Comparison of ENCODE assay signal across 22 cellular contexts in genomic region chr6:69155467-69155866, GRCh38.
A peak's percentile ranks its signal among the peaks of the same experiment; 100 is the strongest.
DNase-seq lines count a peak whose midpoint lies in the region; ATAC-seq and TF ChIP-seq lines count a peak whose summit lies in the region.
"Had no signal": no experiment of that assay in that cellular context is flagged by ENCODE, and none has a peak within 500 bp of the region (broad histone marks: within the 10 kb centered on the region; RNA-seq: fewer than 3 reads in every experiment).

No MANE protein-coding gene starts in this region.

- H3K27me3 ChIP-seq in BJ (ENCODE audit: control insufficient read depth, insufficient read depth, low read length) (no peaks in the 10 kb centered on the region; the same call in 1 of the 2 replicates), neural cell (ENCODE audit: insufficient read depth, low read depth, low read length) (no peaks in the 10 kb centered on the region)
- H3K27me3 ChIP-seq: dorsolateral prefrontal cortex, tibial artery had no signal

- intact Hi-C loops in OCI-LY7 (cut with micrococcal nuclease; ENCODE audit: unreplicated experiment) = no loop called here

- no peak for TF ChIP-seq EP300 in neural cell (conservative IDR thresholded peaks at IDR 0.05; ENCODE audit: poor library complexity, severe bottlenecking)

- no peaks in the 10 kb centered on the region for H3K79me2 ChIP-seq in neural cell (replicated peaks; ENCODE audit: insufficient read depth, low read length)
- no peaks in the 10 kb centered on the region for H3K79me2 ChIP-seq in OCI-LY7 (ENCODE audit: insufficient read depth, low read depth, low read length)

- POLR2A ChIA-PET in BJ (lab: Charles Lee) = no interaction called here
- POLR2A ChIA-PET in OCI-LY7 (lab: Charles Lee) = no interaction called here

- peak; percentile 35 for TF ChIP-seq RAD21 in neural cell (conservative IDR thresholded peaks at IDR 0.05)

- no peak for ATAC-seq in HG03196 (IDR thresholded peaks at IDR 0.05; ENCODE audit: unreplicated experiment)

- TF ChIP-seq CTCF in BJ (IDR thresholded peaks at IDR 0.05; ENCODE audit: insufficient read depth, low read depth, low read length) (0 out of 2 replicates have a peak, but pooled peaks have one; percentile 13), neural cell (IDR thresholded peaks at IDR 0.05; ENCODE audit: poor library complexity, severe bottlenecking) (no peak), OCI-LY7 (conservative IDR thresholded peaks at IDR 0.05; ENCODE audit: low read length) (no peak)

- no peaks in the 10 kb centered on the region for H3F3A ChIP-seq in neural cell (ENCODE audit: insufficient read depth, low read length, poor library complexity, severe bottlenecking)

- no peaks in the 10 kb centered on the region for H3K9me2 ChIP-seq in neural cell (ENCODE audit: insufficient read depth, low read length)
- H3K9me2 ChIP-seq in OCI-LY7 (ENCODE audit: insufficient read depth, low read length) = no peaks in the 10 kb centered on the region

- H4K20me1 ChIP-seq in neural cell (ENCODE audit: insufficient read depth) (no peaks in the 10 kb centered on the region), OCI-LY7 (ENCODE audit: insufficient read depth, low read length) (no peaks in the 10 kb centered on the region; the same call in 1 of the 2 replicates)

- CTCF ChIA-PET in BJ (lab: Yijun Ruan, JAX) = interaction anchor here (0.6 to 0.8 kb wide), 3 partner anchors 9 to 213 kb away, joined by 3 to 4 read pairs (median 3); no protein-coding TSS in a partner anchor
- CTCF ChIA-PET in OCI-LY7 (lab: Charles Lee; ENCODE audit: unreplicated experiment) = no interaction called here

- H3K9me3 ChIP-seq in neural cell (ENCODE audit: low read length) (no peaks in the 10 kb centered on the region), OCI-LY7 (ENCODE audit: low read length) (no peaks in the 10 kb centered on the region)
- H3K9me3 ChIP-seq: tibial artery had no signal

- H3K36me3 ChIP-seq in BJ (ENCODE audit: control insufficient read depth, insufficient read depth, low read length) = no peaks in the 10 kb centered on the region
- H3K36me3 ChIP-seq in neural cell (ENCODE audit: insufficient read depth, low read length) = no peaks in the 10 kb centered on the region
- no peaks in the 10 kb centered on the region for H3K36me3 ChIP-seq in OCI-LY7 (ENCODE audit: insufficient read depth, low read length)
- H3K36me3 ChIP-seq: tibial artery, WERI-Rb-1 had no signal

- H2AFZ ChIP-seq in neural cell (ENCODE audit: low read depth, low read length) (no peak overlapping the region), OCI-LY7 (ENCODE audit: low read length) (no peak overlapping the region)
- H2AFZ ChIP-seq: GM23248 had no signal

- H3K27ac ChIP-seq in neural cell (ENCODE audit: low read length) = no peak overlapping the region
- H3K27ac ChIP-seq in OCI-LY7 (ENCODE audit: low read depth, low read length, poor library complexity, severe bottlenecking) = no peak overlapping the region
- H3K27ac ChIP-seq: dorsolateral prefrontal cortex, GM23248, HL-60, skin epidermis, tibial artery, WERI-Rb-1 had no signal

- in situ Hi-C loops in SK-MEL-5 (cut with HindIII; ENCODE audit: low pct_unique_long_range_greater_than_20kb, low sequenced_read_pairs) = no loop called here

- no TSS peak for BruUV-seq in OCI-LY7 (replicated peaks; lab: Mats Ljungman, UMichigan)

- no peak overlapping the region for H3K9ac ChIP-seq in neural cell (ENCODE audit: low read length)
- H3K9ac ChIP-seq: GM23248 had no signal

- no peak for DNase-seq in BJ (ENCODE audit: low read depth)
- peak; percentile 2 for DNase-seq in HPDE6-E6E7 (ENCODE audit: extremely low spot score)
- DNase-seq in SK-MEL-5 (ENCODE audit: low read depth, low spot score) = peak; percentile 10
- no peak for DNase-seq in activated effector memory CD4-positive, alpha-beta T cell treated with anti-CD3 and anti-CD28 coated beads, Interleukin-2, amount 50 U/mL, for 16 hours
- no peak for DNase-seq in OCI-LY7 (ENCODE audit: low spot score)
- DNase-seq: activated CD4-positive, alpha-beta T cell treated with anti-CD3 and anti-CD28 coated beads for 48 hours; activated CD8-positive, alpha-beta memory T cell treated with anti-CD3 and anti-CD28 coated beads for 24 hours; activated gamma-delta T cell; dorsolateral prefrontal cortex; GM23248; HFFc6; Kasumi-1; naive B cell; NCI-H187 treated with DMSO at 0.1 percent for 48 hours; NCI-H69; nucleus accumbens; tibial artery; WERI-Rb-1 had no signal

- H3K4me2 ChIP-seq in neural cell (ENCODE audit: low read length) = no peak overlapping the region
- no peak overlapping the region for H3K4me2 ChIP-seq in OCI-LY7 (ENCODE audit: low read length)

- H3K4me3 ChIP-seq in BJ (ENCODE audit: low read depth, low read length) = no peak overlapping the region
- no peak overlapping the region for H3K4me3 ChIP-seq in neural cell (ENCODE audit: low read length)
- no peak overlapping the region for H3K4me3 ChIP-seq in OCI-LY7 (ENCODE audit: low read depth, low read length, poor library complexity, severe bottlenecking)
- H3K4me3 ChIP-seq: dorsolateral prefrontal cortex, GM23248, skin epidermis, tibial artery had no signal

- no peaks in the 10 kb centered on the region for H3K4me1 ChIP-seq in OCI-LY7 (ENCODE audit: insufficient read depth, low read length, poor library complexity, severe bottlenecking)
- H3K4me1 ChIP-seq: tibial artery had no signal

TF ChIP-seq in neural cell, 6 proteins besides CTCF, POLR2A, EP300 and RAD21:
- TF ChIP-seq MXI1 (conservative IDR thresholded peaks at IDR 0.05; ENCODE audit: poor library complexity, severe bottlenecking) = no peak
- no peak for TF ChIP-seq REST (IDR thresholded peaks at IDR 0.05; ENCODE audit: borderline replicate concordance)
- no peak for TF ChIP-seq SMC3 (conservative IDR thresholded peaks at IDR 0.05; ENCODE audit: poor library complexity)
- no peak for TF ChIP-seq TAF1 (IDR thresholded peaks at IDR 0.05; ENCODE audit: low read depth)
- TF ChIP-seq EZH2 (IDR thresholded peaks at IDR 0.05; ENCODE audit: borderline replicate concordance, insufficient read depth, low read length, poor library complexity, severe bottlenecking) = no peak
- TF ChIP-seq POLR2AphosphoS5 (IDR thresholded peaks at IDR 0.05) = no peak

Comparison
In these comparisons a context has a peak if more than half of its experiments do, and no peak if none do; other contexts are left out.
1. DNase-seq: peak in HPDE6-E6E7 (single experiment) and SK-MEL-5 (single experiment); none in BJ (single experiment), activated effector memory CD4-positive, alpha-beta T cell treated with anti-CD3 and anti-CD28 coated beads, Interleukin-2, amount 50 U/mL, for 16 hours (single experiment) and OCI-LY7 (single experiment).